8 cellular contexts compared by ENCODE assay signal in genomic region chr5:177447066-177447610, GRCh38. TPM values are rescaled to one million over a fixed set of nuclear protein-coding genes. Genes with fewer than 3 reads are reported as not detected.
DNase-seq lines count a peak whose midpoint lies in the region; ATAC-seq lines count a peak whose summit lies in the region.

No MANE protein-coding gene starts in this region.

- peaks cover 15% of the 10 kb centered on the region for H3K36me3 ChIP-seq in effector memory CD4-positive, alpha-beta T cell (ENCODE audit: control insufficient read depth, insufficient read depth, low read length)
- peaks cover 7% of the 10 kb centered on the region for H3K36me3 ChIP-seq in mesodermal cell (ENCODE audit: control insufficient read depth, insufficient read depth, low read length)
- no peaks in the 10 kb centered on the region for H3K36me3 ChIP-seq in stomach smooth muscle (ENCODE audit: control insufficient read depth in 2 of 2, insufficient read depth in 2 of 2, low read length in 2 of 2)

- ATAC-seq in HG02884 (IDR thresholded peaks at IDR 0.05; ENCODE audit: unreplicated experiment) = peak; percentile 36

- H3K9me3 ChIP-seq in effector memory CD4-positive, alpha-beta T cell (ENCODE audit: control insufficient read depth, low read length) = no peaks in the 10 kb centered on the region
- H3K9me3 ChIP-seq in mesodermal cell (ENCODE audit: control insufficient read depth, low read length) (no peaks in the 10 kb centered on the region), stomach smooth muscle (ENCODE audit: control insufficient read depth in 2 of 2, low read length in 2 of 2) (no peaks in the 10 kb centered on the region)

- peak overlapping the region; percentile 53 for H3K4me3 ChIP-seq in effector memory CD4-positive, alpha-beta T cell (ENCODE audit: insufficient read depth, low read depth, low read length, poor library complexity, severe bottlenecking)
- H3K4me3 ChIP-seq in mesodermal cell (ENCODE audit: extremely low read depth, insufficient read depth, low read length, poor library complexity, severe bottlenecking) = peak overlapping the region; percentile 58
- H3K4me3 ChIP-seq in stomach smooth muscle (ENCODE audit: low read length in 2 of 2) = peak overlapping the region; percentile 31 to 79

- peak; percentile 59 for DNase-seq in stimulated activated CD4-positive, alpha-beta T cell treated with anti-CD3 and anti-CD28 coated beads, Interleukin-12 subunit alpha, Interleukin-12 subunit beta, amount 100 ng/mL, for 4 hours
- no peak for DNase-seq in stimulated activated CD4-positive, alpha-beta T cell treated with anti-CD3 and anti-CD28 coated beads, Interleukin-2, amount 100 ng/mL, for 48 hours
- DNase-seq in NCI-H2171 (lab: John Stamatoyannopoulos, UW) = peak; percentile 30
- DNase-seq in activated CD4-positive, alpha-beta T cell treated with anti-CD3 and anti-CD28 coated beads, Interleukin-2, amount 50 U/mL, for 48 hours = peak; percentile 66 to 70
- DNase-seq in effector memory CD4-positive, alpha-beta T cell = peak; percentile 70 to 75 (median 70)

- 0 to 2% methylated on average over 1 to 11 of the region's 52 CpGs for WGBS in mesodermal cell (ENCODE audit: insufficient coverage in 2 of 2), 2 experiments

- no peak overlapping the region for H3K9ac ChIP-seq in stomach smooth muscle (ENCODE audit: low read length in 2 of 2)

- no peaks in the 10 kb centered on the region for H3K27me3 ChIP-seq in effector memory CD4-positive, alpha-beta T cell (replicated peaks; ENCODE audit: control insufficient read depth, insufficient read depth, low read length, poor library complexity, severe bottlenecking)
- H3K27me3 ChIP-seq in stomach smooth muscle (ENCODE audit: control insufficient read depth in 1 of 2, insufficient read depth in 2 of 2, low read length in 2 of 2) = peaks cover 11 to 28% of the 10 kb centered on the region in 2 donors

- H3K27ac ChIP-seq in effector memory CD4-positive, alpha-beta T cell (ENCODE audit: insufficient read depth, low read length, poor library complexity, severe bottlenecking) = peak overlapping the region; percentile 93
- peak overlapping the region; percentile 83 for H3K27ac ChIP-seq in mesodermal cell (ENCODE audit: low read depth, low read length, severe bottlenecking)
- no peak overlapping the region for H3K27ac ChIP-seq in stomach smooth muscle (ENCODE audit: low read length)

- peaks cover 41% of the 10 kb centered on the region for H3K4me1 ChIP-seq in effector memory CD4-positive, alpha-beta T cell (ENCODE audit: control insufficient read depth, insufficient read depth, low read length, poor library complexity, severe bottlenecking)
- peaks cover 11% of the 10 kb centered on the region for H3K4me1 ChIP-seq in mesodermal cell (ENCODE audit: control insufficient read depth, insufficient read depth, low read length, poor library complexity, severe bottlenecking)
- peaks cover 21% of the 10 kb centered on the region for H3K4me1 ChIP-seq in stomach smooth muscle (ENCODE audit: control insufficient read depth, insufficient read depth, low read length)

RNA-seq across cellular contexts. Expression of gene PRR7, which starts 0.5 kb away (rescaled TPM):
- polyA plus RNA-seq in mesodermal cell (2013, experiment 1 of 2) = 8.4 TPM
- polyA plus RNA-seq in mesodermal cell (2013, experiment 2 of 2) = 5.4 TPM

RNA-seq across cellular contexts. Expression of gene GRK6, which starts 20.7 kb away (rescaled TPM):
- 29.2 TPM for polyA plus RNA-seq in mesodermal cell (2013, experiment 1 of 2)
- 26.2 TPM for polyA plus RNA-seq in mesodermal cell (2013, experiment 2 of 2)

RNA-seq across cellular contexts. Expression of gene DBN1, which starts 26.3 kb away (rescaled TPM):
- 229 TPM for polyA plus RNA-seq in mesodermal cell (2013, experiment 1 of 2)
- 194 TPM for polyA plus RNA-seq in mesodermal cell (2013, experiment 2 of 2)

RNA-seq across cellular contexts. Expression of gene F12, which starts 37.8 kb away (rescaled TPM):
- polyA plus RNA-seq in mesodermal cell (2013, experiment 1 of 2) = 2.1 TPM
- 0.76 TPM for polyA plus RNA-seq in mesodermal cell (2013, experiment 2 of 2)

RNA-seq across cellular contexts. Expression of gene PFN3, which starts 46.7 kb away (rescaled TPM):
- not detected for polyA plus RNA-seq in mesodermal cell (2013, experiment 1 of 2)
- not detected for polyA plus RNA-seq in mesodermal cell (2013, experiment 2 of 2)

Comparison
In these comparisons a context has a peak if more than half of its experiments do, and no peak if none do; other contexts are left out.
1. DNase-seq: peak in stimulated activated CD4-positive, alpha-beta T cell treated with anti-CD3 and anti-CD28 coated beads, Interleukin-12 subunit alpha, Interleukin-12 subunit beta, amount 100 ng/mL, for 4 hours (single experiment), NCI-H2171 (single experiment), activated CD4-positive, alpha-beta T cell treated with anti-CD3 and anti-CD28 coated beads, Interleukin-2, amount 50 U/mL, for 48 hours (2 of 2) and effector memory CD4-positive, alpha-beta T cell (3 of 3); none in stimulated activated CD4-positive, alpha-beta T cell treated with anti-CD3 and anti-CD28 coated beads, Interleukin-2, amount 100 ng/mL, for 48 hours (0 of 2).
2. Peak in every context shown above with its lines, with median percentiles within 50 percentile points of each other: H3K4me3 ChIP-seq.